Comparison of ENCODE assay signal across 1 cellular context in the genomic region with DNA sequence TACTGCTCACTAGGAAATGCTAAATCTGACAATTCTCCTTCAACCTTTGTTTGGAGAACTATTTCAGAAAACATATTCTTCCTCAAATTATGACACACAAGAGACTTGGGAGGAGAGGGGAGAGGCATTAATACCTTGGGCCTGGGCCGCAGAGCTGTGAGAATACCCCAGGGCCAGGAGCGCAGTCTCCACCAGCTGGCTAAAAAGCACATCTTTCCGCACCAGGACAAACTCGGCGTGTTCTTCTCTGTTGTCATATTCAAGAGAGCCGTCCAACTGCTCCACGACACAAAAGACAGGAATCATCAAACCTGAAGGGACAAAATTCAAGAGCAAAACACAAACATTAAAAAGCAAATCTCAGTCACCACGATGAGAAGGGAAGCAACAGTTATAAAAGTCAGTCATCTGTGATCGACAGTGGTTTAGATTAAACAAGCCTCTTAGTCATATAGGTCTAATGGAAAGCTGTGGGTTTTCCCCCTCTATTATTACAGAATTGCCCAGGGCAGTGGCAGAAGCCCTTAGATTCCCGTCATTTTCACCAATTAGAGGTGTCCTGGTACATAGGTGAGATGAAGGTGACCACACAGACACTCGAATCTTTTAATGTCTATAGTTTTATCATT.
TF ChIP-seq lines count a peak whose summit lies in the region.

No MANE protein-coding gene starts in this region.

TF ChIP-seq in GM23338, 12 proteins besides CTCF, POLR2A, EP300 and RAD21 (continued from another document):
- TF ChIP-seq POLR2AphosphoS5 (IDR thresholded peaks at IDR 0.05; ENCODE audit: low read depth), result no peak
- TF ChIP-seq JUNB (IDR thresholded peaks at IDR 0.05; ENCODE audit: unreplicated experiment), result no peak
- TF ChIP-seq ZNF114 (CRISPR knock-in tag; IDR thresholded peaks at IDR 0.05), result no peak
- TF ChIP-seq, protein P1, sequence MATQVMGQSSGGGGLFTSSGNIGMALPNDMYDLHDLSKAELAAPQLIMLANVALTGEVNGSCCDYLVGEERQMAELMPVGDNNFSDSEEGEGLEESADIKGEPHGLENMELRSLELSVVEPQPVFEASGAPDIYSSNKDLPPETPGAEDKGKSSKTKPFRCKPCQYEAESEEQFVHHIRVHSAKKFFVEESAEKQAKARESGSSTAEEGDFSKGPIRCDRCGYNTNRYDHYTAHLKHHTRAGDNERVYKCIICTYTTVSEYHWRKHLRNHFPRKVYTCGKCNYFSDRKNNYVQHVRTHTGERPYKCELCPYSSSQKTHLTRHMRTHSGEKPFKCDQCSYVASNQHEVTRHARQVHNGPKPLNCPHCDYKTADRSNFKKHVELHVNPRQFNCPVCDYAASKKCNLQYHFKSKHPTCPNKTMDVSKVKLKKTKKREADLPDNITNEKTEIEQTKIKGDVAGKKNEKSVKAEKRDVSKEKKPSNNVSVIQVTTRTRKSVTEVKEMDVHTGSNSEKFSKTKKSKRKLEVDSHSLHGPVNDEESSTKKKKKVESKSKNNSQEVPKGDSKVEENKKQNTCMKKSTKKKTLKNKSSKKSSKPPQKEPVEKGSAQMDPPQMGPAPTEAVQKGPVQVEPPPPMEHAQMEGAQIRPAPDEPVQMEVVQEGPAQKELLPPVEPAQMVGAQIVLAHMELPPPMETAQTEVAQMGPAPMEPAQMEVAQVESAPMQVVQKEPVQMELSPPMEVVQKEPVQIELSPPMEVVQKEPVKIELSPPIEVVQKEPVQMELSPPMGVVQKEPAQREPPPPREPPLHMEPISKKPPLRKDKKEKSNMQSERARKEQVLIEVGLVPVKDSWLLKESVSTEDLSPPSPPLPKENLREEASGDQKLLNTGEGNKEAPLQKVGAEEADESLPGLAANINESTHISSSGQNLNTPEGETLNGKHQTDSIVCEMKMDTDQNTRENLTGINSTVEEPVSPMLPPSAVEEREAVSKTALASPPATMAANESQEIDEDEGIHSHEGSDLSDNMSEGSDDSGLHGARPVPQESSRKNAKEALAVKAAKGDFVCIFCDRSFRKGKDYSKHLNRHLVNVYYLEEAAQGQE (IDR thresholded peaks at IDR 0.05; ENCODE audit: unreplicated experiment), result no peak
- TF ChIP-seq, protein P2, sequence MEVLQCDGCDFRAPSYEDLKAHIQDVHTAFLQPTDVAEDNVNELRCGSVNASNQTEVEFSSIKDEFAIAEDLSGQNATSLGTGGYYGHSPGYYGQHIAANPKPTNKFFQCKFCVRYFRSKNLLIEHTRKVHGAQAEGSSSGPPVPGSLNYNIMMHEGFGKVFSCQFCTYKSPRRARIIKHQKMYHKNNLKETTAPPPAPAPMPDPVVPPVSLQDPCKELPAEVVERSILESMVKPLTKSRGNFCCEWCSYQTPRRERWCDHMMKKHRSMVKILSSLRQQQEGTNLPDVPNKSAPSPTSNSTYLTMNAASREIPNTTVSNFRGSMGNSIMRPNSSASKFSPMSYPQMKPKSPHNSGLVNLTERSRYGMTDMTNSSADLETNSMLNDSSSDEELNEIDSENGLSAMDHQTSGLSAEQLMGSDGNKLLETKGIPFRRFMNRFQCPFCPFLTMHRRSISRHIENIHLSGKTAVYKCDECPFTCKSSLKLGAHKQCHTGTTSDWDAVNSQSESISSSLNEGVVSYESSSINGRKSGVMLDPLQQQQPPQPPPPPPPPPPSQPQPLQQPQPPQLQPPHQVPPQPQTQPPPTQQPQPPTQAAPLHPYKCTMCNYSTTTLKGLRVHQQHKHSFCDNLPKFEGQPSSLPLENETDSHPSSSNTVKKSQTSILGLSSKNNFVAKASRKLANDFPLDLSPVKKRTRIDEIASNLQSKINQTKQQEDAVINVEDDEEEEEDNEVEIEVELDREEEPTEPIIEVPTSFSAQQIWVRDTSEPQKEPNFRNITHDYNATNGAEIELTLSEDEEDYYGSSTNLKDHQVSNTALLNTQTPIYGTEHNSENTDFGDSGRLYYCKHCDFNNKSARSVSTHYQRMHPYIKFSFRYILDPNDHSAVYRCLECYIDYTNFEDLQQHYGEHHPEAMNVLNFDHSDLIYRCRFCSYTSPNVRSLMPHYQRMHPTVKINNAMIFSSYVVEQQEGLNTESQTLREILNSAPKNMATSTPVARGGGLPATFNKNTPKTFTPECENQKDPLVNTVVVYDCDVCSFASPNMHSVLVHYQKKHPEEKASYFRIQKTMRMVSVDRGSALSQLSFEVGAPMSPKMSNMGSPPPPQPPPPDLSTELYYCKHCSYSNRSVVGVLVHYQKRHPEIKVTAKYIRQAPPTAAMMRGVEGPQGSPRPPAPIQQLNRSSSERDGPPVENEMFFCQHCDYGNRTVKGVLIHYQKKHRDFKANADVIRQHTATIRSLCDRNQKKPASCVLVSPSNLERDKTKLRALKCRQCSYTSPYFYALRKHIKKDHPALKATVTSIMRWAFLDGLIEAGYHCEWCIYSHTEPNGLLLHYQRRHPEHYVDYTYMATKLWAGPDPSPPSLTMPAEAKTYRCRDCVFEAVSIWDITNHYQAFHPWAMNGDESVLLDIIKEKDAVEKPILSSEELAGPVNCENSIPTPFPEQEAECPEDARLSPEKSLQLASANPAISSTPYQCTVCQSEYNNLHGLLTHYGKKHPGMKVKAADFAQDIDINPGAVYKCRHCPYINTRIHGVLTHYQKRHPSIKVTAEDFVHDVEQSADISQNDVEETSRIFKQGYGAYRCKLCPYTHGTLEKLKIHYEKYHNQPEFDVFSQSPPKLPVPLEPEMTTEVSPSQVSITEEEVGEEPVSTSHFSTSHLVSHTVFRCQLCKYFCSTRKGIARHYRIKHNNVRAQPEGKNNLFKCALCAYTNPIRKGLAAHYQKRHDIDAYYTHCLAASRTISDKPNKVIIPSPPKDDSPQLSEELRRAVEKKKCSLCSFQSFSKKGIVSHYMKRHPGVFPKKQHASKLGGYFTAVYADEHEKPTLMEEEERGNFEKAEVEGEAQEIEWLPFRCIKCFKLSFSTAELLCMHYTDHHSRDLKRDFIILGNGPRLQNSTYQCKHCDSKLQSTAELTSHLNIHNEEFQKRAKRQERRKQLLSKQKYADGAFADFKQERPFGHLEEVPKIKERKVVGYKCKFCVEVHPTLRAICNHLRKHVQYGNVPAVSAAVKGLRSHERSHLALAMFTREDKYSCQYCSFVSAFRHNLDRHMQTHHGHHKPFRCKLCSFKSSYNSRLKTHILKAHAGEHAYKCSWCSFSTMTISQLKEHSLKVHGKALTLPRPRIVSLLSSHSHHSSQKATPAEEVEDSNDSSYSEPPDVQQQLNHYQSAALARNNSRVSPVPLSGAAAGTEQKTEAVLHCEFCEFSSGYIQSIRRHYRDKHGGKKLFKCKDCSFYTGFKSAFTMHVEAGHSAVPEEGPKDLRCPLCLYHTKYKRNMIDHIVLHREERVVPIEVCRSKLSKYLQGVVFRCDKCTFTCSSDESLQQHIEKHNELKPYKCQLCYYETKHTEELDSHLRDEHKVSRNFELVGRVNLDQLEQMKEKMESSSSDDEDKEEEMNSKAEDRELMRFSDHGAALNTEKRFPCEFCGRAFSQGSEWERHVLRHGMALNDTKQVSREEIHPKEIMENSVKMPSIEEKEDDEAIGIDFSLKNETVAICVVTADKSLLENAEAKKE (CRISPR knock-in tag; IDR thresholded peaks at IDR 0.05), result no peak
